27 cellular contexts compared by ENCODE assay signal in genomic region chr14:96670391-96670790, GRCh38.
"Had no signal": no experiment of that assay in that cellular context is flagged by ENCODE, and none has a peak within 500 bp of the region (broad histone marks: within the 10 kb centered on the region; RNA-seq: fewer than 3 reads in every experiment).

No MANE protein-coding gene starts in this region.

- H3K4me1 Mint-ChIP-seq: stimulated activated effector memory CD8-positive, alpha-beta T cell treated with anti-CD3 and anti-CD28 coated beads, Interleukin-12 subunit alpha, Interleukin-12 subunit beta, amount 100 ng/mL, for 72 hours; stimulated activated memory B cell treated with anti-CD40 and anti-IgM and Interleukin-4, amounts not matched to agents 10 μg/mL and 1 μg/mL and 100 μg/mL, for 72 hours; stimulated activated naive B cell treated with anti-CD40 and anti-IgM and Interleukin-4, amounts not matched to agents 10 μg/mL and 1 μg/mL and 100 μg/mL, for 72 hours; stimulated activated naive CD8-positive, alpha-beta T cell treated with anti-CD3 and anti-CD28 coated beads, Interleukin-15, amount 100 ng/mL, for 72 hours had no signal

- H3K4me1 ChIP-seq: stomach, suprapubic skin, testis, thyroid gland, tibial artery, tibial nerve, transverse colon, upper lobe of left lung, upper lobe of right lung, uterus, vagina had no signal

- H3K27ac Mint-ChIP-seq: stimulated activated effector memory CD8-positive, alpha-beta T cell treated with anti-CD3 and anti-CD28 coated beads, Interleukin-12 subunit alpha, Interleukin-12 subunit beta, amount 100 ng/mL, for 72 hours; stimulated activated memory B cell treated with anti-CD40 and anti-IgM and Interleukin-4, amounts not matched to agents 10 μg/mL and 1 μg/mL and 100 μg/mL, for 72 hours; stimulated activated naive B cell treated with anti-CD40 and anti-IgM and Interleukin-4, amounts not matched to agents 10 μg/mL and 1 μg/mL and 100 μg/mL, for 72 hours; stimulated activated naive CD8-positive, alpha-beta T cell treated with anti-CD3 and anti-CD28 coated beads, Interleukin-15, amount 100 ng/mL, for 72 hours; stimulated activated naive CD8-positive, alpha-beta T cell treated with anti-CD3 and anti-CD28 coated beads, Interleukin-15, Interleukin-2, amounts not matched to agents 100 ng/mL and 50 ng/mL, for 24 hours had no signal

- H3K27me3 ChIP-seq: testis, thyroid gland, tibial nerve, transverse colon, upper lobe of left lung, upper lobe of right lung, uterus, vagina had no signal

- H3K36me3 Mint-ChIP-seq: stimulated activated effector memory CD8-positive, alpha-beta T cell treated with anti-CD3 and anti-CD28 coated beads, Interleukin-12 subunit alpha, Interleukin-12 subunit beta, amount 100 ng/mL, for 72 hours; stimulated activated memory B cell treated with anti-CD40 and anti-IgM and Interleukin-4, amounts not matched to agents 10 μg/mL and 1 μg/mL and 100 μg/mL, for 72 hours; stimulated activated naive B cell treated with anti-CD40 and anti-IgM and Interleukin-4, amounts not matched to agents 10 μg/mL and 1 μg/mL and 100 μg/mL, for 72 hours had no signal

- H3K27ac ChIP-seq: stomach, suprapubic skin, testis, thoracic aorta, thyroid gland, tibial artery, tibial nerve, transverse colon, upper lobe of left lung, upper lobe of right lung, uterus, vagina had no signal

- ATAC-seq: stimulated activated effector memory CD8-positive, alpha-beta T cell treated with anti-CD3 and anti-CD28 coated beads, Interleukin-12 subunit alpha, Interleukin-12 subunit beta, amount 100 ng/mL, for 72 hours; stimulated activated memory B cell treated with anti-CD40 and anti-IgM and Interleukin-4, amounts not matched to agents 10 μg/mL and 1 μg/mL and 100 μg/mL, for 72 hours; stimulated activated naive B cell treated with anti-CD40 and anti-IgM and Interleukin-4, amounts not matched to agents 10 μg/mL and 1 μg/mL and 100 μg/mL, for 72 hours; stimulated activated naive CD8-positive, alpha-beta T cell treated with anti-CD3 and anti-CD28 coated beads, Interleukin-15, amount 100 ng/mL, for 72 hours; stimulated activated naive CD8-positive, alpha-beta T cell treated with anti-CD3 and anti-CD28 coated beads, Interleukin-15, Interleukin-2, amounts not matched to agents 100 U/mL and 50 U/mL, for 24 hours; upper lobe of right lung had no signal

- H3K9me3 ChIP-seq: stomach, suprapubic skin, testis, thoracic aorta, thyroid gland, tibial artery, transverse colon, upper lobe of left lung, upper lobe of right lung, uterus, vagina had no signal

- H3K4me3 ChIP-seq: stomach, suprapubic skin, testis, thoracic aorta, thyroid gland, tibial artery, tibial nerve, transverse colon, upper lobe of left lung, upper lobe of right lung, uterus, vagina had no signal

- H3K9me3 Mint-ChIP-seq: stimulated activated effector memory CD8-positive, alpha-beta T cell treated with anti-CD3 and anti-CD28 coated beads, Interleukin-12 subunit alpha, Interleukin-12 subunit beta, amount 100 ng/mL, for 72 hours; stimulated activated naive CD8-positive, alpha-beta T cell treated with anti-CD3 and anti-CD28 coated beads, Interleukin-15, amount 100 ng/mL, for 72 hours; stimulated activated naive CD8-positive, alpha-beta T cell treated with anti-CD3 and anti-CD28 coated beads, Interleukin-15, Interleukin-2, amounts not matched to agents 100 ng/mL and 50 ng/mL, for 24 hours had no signal

- DNase-seq: stimulated activated CD4-positive, alpha-beta T cell treated with anti-CD3 and anti-CD28 coated beads, Interleukin-2, amount 100 ng/mL, for 48 hours; stimulated activated CD4-positive, alpha-beta T cell treated with anti-CD3 and anti-CD28 coated beads, Interleukin-4, amount 100 ng/mL, for 1 hour; stimulated activated CD4-positive, alpha-beta T cell treated with anti-CD3 and anti-CD28 coated beads, Interleukin-4, amount 100 ng/mL, for 24 hours; stimulated activated CD4-positive, alpha-beta T cell treated with anti-CD3 and anti-CD28 coated beads, Interleukin-4, amount 100 ng/mL, for 4 hours; stimulated activated CD8-positive, alpha-beta memory T cell treated with anti-CD3 and anti-CD28 coated beads, Interleukin-4, amount 100 ng/mL, for 48 hours; stimulated activated naive B cell treated with anti-CD40 and anti-IgM and Interleukin-4, amounts not matched to agents 10 μg/mL and 1 μg/mL and 100 μg/mL, for 72 hours; stimulated activated naive CD4-positive, alpha-beta T cell; stimulated activated naive CD4-positive, alpha-beta T cell treated with Interleukin-2 at 50 U/mL for 16 hours; stimulated activated naive CD8-positive, alpha-beta T cell treated with anti-CD3 and anti-CD28 coated beads, Interleukin-15, amount 100 ng/mL, for 72 hours; stimulated activated naive CD8-positive, alpha-beta T cell treated with anti-CD3 and anti-CD28 coated beads, Interleukin-15, Interleukin-2, amounts not matched to agents 100 U/mL and 50 U/mL, for 24 hours; stomach; substantia nigra; testis; thyroid gland; tibial artery; transverse colon; trophoblast cell; upper lobe of left lung; upper lobe of right lung; uterus had no signal

- H3K4me3 Mint-ChIP-seq: stimulated activated effector memory CD8-positive, alpha-beta T cell treated with anti-CD3 and anti-CD28 coated beads, Interleukin-12 subunit alpha, Interleukin-12 subunit beta, amount 100 ng/mL, for 72 hours; stimulated activated memory B cell treated with anti-CD40 and anti-IgM and Interleukin-4, amounts not matched to agents 10 μg/mL and 1 μg/mL and 100 μg/mL, for 72 hours; stimulated activated naive B cell treated with anti-CD40 and anti-IgM and Interleukin-4, amounts not matched to agents 10 μg/mL and 1 μg/mL and 100 μg/mL, for 72 hours; stimulated activated naive CD8-positive, alpha-beta T cell treated with anti-CD3 and anti-CD28 coated beads, Interleukin-15, amount 100 ng/mL, for 72 hours; stimulated activated naive CD8-positive, alpha-beta T cell treated with anti-CD3 and anti-CD28 coated beads, Interleukin-15, Interleukin-2, amounts not matched to agents 100 ng/mL and 50 ng/mL, for 24 hours had no signal

- H3K36me3 ChIP-seq: stomach, suprapubic skin, thoracic aorta, thyroid gland, tibial artery, tibial nerve, transverse colon, upper lobe of left lung, upper lobe of right lung, uterus, vagina had no signal
